2 cellular contexts compared by ENCODE assay signal in genomic region chr14:75158843-75159614, GRCh38.
TF ChIP-seq lines count a peak whose summit lies in the region.

No MANE protein-coding gene starts in this region.

TF ChIP-seq in GM23338, 12 proteins besides CTCF, POLR2A, EP300 and RAD21 (continued from another document):
- TF ChIP-seq ETS1 (IDR thresholded peaks at IDR 0.05) (no peak), EZH2 (IDR thresholded peaks at IDR 0.05; ENCODE audit: low read depth, unreplicated experiment) (no peak), ZNF462 (CRISPR knock-in tag; IDR thresholded peaks at IDR 0.05) (no peak), STAT1 (IDR thresholded peaks at IDR 0.05; ENCODE audit: unreplicated experiment) (no peak), NANOG (IDR thresholded peaks at IDR 0.05; ENCODE audit: borderline replicate concordance) (no peak), CREB1 (CRISPR knock-in tag; IDR thresholded peaks at IDR 0.05; ENCODE audit: low read depth) (no peak), EZH2phosphoT487 (IDR thresholded peaks at IDR 0.05; ENCODE audit: unreplicated experiment) (no peak)

TF ChIP-seq in liver, 16 proteins besides CTCF, POLR2A, EP300 and RAD21 (continued from another document):
- peak; percentile 83 for TF ChIP-seq MAX (IDR thresholded peaks at IDR 0.05)
